In the genomic region with DNA sequence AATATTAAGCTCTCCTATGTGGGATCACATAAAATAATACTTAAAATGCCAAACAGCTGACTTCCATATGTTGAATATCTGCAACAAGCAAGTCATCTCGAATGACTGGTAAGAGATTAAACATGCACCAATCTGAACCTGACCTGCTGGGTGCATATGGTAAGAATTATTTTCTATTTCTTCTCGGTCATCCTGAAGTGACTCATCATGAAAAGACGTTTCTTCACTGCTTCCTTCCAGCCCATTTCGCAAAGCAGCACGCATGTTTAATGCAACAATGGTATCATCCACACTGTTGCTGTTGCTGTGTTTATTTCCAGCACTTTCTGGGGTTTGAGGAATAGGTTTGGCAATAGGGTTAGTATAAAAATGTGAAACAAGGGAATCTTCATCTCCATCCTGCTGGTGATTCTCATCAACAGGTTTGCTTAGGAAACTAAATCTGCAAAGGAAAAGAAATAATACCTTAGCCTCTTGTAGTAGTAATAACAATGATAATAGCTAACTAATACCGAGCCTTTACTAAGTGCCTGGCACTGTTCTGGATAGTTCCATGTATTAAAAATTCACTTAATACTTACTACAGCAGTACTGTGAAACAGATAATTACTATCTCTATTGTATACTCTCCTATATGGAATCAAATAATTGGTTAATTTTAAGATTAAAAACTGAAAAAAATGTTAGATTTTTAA, we compare ENCODE assay signal across 10 cellular contexts. TPM values are rescaled to one million over a fixed set of nuclear protein-coding genes. Genes with fewer than 3 reads are reported as not detected.
DNase-seq lines count a peak whose midpoint lies in the region; ATAC-seq, FAIRE-seq and TF ChIP-seq lines count a peak whose summit lies in the region.
"Had no signal": no experiment of that assay in that cellular context is flagged by ENCODE, and none has a peak within 500 bp of the region (broad histone marks: within the 10 kb centered on the region; RNA-seq: fewer than 3 reads in every experiment).

No MANE protein-coding gene starts in this region.

- CTCF ChIA-PET in activated CD8-positive, alpha-beta T cell treated with anti-CD3 and anti-CD28 coated beads for 36 hours (lab: Charles Lee): interaction anchor here (0.9 kb wide), 1 partner anchor 86 kb away, joined by 3 read pairs; no protein-coding TSS in a partner anchor

- 62 to 66% (median 63%) methylated on average over 6 of the region's 6 CpGs for WGBS in small intestine, 3 donors

- H3K27me3 Mint-ChIP-seq in GM23338 (ENCODE audit: insufficient read depth, low read depth, poor library complexity): peaks cover 5% of the 10 kb centered on the region
- H3K27me3 Mint-ChIP-seq in activated CD8-positive, alpha-beta T cell treated with anti-CD3 and anti-CD28 coated beads for 36 hours: no peaks in the 10 kb centered on the region

- TF ChIP-seq CTCF in GM23338 (conservative IDR thresholded peaks at IDR 0.05; ENCODE audit: low read depth in 2 of 2): no peak
- TF ChIP-seq CTCF in fibroblast of pulmonary artery (IDR thresholded peaks at IDR 0.05; ENCODE audit: low read length, missing control alignments): no peak
- TF ChIP-seq CTCF in activated CD8-positive, alpha-beta T cell treated with anti-CD3 and anti-CD28 coated beads for 36 hours (IDR thresholded peaks at IDR 0.05): no peak

- H3F3A ChIP-seq in GM23338 (replicated peaks; ENCODE audit: low read depth): 0 out of 2 replicates have a peak, but pooled peaks cover 3% of the 10 kb centered on the region

- no peaks in the 10 kb centered on the region for H3K9me3 Mint-ChIP-seq in GM23338
- no peaks in the 10 kb centered on the region for H3K9me3 Mint-ChIP-seq in activated CD8-positive, alpha-beta T cell treated with anti-CD3 and anti-CD28 coated beads for 36 hours
- H3K9me3 Mint-ChIP-seq: activated T-helper 1 cell treated with anti-CD3 and anti-CD28 coated beads, Interleukin-12 subunit alpha, Interleukin-12 subunit beta, Interleukin-2, Interleukin-4 antibody, amounts not matched to agents 30 ng/mL and 10 ng/mL and 1 ng/mL, durations not matched to agents 14 hours and 24 hours and 36 hours had no signal

- FAIRE-seq in small intestine (lab: Jason Lieb, UNC): no peak

- no peak overlapping the region for H3K27ac Mint-ChIP-seq in GM23338
- H3K27ac Mint-ChIP-seq in activated CD8-positive, alpha-beta T cell treated with anti-CD3 and anti-CD28 coated beads for 36 hours: no peak overlapping the region
- H3K27ac Mint-ChIP-seq: activated T-helper 1 cell treated with anti-CD3 and anti-CD28 coated beads, Interleukin-12 subunit alpha, Interleukin-12 subunit beta, Interleukin-2, Interleukin-4 antibody, amounts not matched to agents 30 ng/mL and 10 ng/mL and 1 ng/mL, durations not matched to agents 14 hours and 24 hours and 36 hours had no signal

- H2AFZ ChIP-seq in GM23338: no peak overlapping the region

- H3K27me3 ChIP-seq in GM23338 (ENCODE audit: insufficient read depth) (no peaks in the 10 kb centered on the region), small intestine (ENCODE audit: control insufficient read depth in 2 of 2, insufficient read depth in 2 of 2, low read length in 2 of 2) (no peaks in the 10 kb centered on the region)

- no peak overlapping the region for H3K27ac ChIP-seq in GM23338 (ENCODE audit: low read depth)
- no peak overlapping the region for H3K27ac ChIP-seq in small intestine (ENCODE audit: low read depth in 1 of 2, low read length in 1 of 2)

- DNase-seq in GM23338 (ENCODE audit: low spot score): no peak
- DNase-seq in SIG-M5 (lab: John Stamatoyannopoulos, UW): peak; percentile 11
- DNase-seq in fibroblast of pulmonary artery (ENCODE audit: low read depth): peak; percentile 97
- peak; percentile 36 for DNase-seq in small intestine
- no peak for DNase-seq in stimulated activated CD4-positive, alpha-beta T cell treated with anti-CD3 and anti-CD28 coated beads, Interleukin-1b, Interleukin-23, amount 100 ng/mL, for 48 hours
- no peak for DNase-seq in activated CD8-positive, alpha-beta T cell treated with anti-CD3 and anti-CD28 coated beads for 36 hours
- DNase-seq: NCI-H1930 had no signal

- no peaks in the 10 kb centered on the region for H3K4me1 Mint-ChIP-seq in GM23338
- H3K4me1 Mint-ChIP-seq in activated CD8-positive, alpha-beta T cell treated with anti-CD3 and anti-CD28 coated beads for 36 hours (ENCODE audit: low read depth): no peaks in the 10 kb centered on the region

- no peak overlapping the region for H3K4me3 Mint-ChIP-seq in GM23338
- H3K4me3 Mint-ChIP-seq in activated CD8-positive, alpha-beta T cell treated with anti-CD3 and anti-CD28 coated beads for 36 hours: no peak overlapping the region
- H3K4me3 Mint-ChIP-seq: activated T-helper 1 cell treated with anti-CD3 and anti-CD28 coated beads, Interleukin-12 subunit alpha, Interleukin-12 subunit beta, Interleukin-2, Interleukin-4 antibody, amounts not matched to agents 30 ng/mL and 10 ng/mL and 1 ng/mL, durations not matched to agents 14 hours and 24 hours and 36 hours had no signal

- peaks cover 12% of the 10 kb centered on the region; the same call in 1 of the 2 replicates for H4K20me1 ChIP-seq in GM23338 (replicated peaks; ENCODE audit: insufficient read depth)

- H3K4me1 ChIP-seq in GM23338 (ENCODE audit: insufficient read depth): no peaks in the 10 kb centered on the region
- H3K4me1 ChIP-seq in small intestine (ENCODE audit: control insufficient read depth in 2 of 2, insufficient read depth in 1 of 2, low read depth in 1 of 2, low read length in 1 of 2): no peaks in the 10 kb centered on the region

- peaks cover 81% of the 10 kb centered on the region for H3K36me3 Mint-ChIP-seq in GM23338 (ENCODE audit: low read depth)
- H3K36me3 Mint-ChIP-seq in activated CD8-positive, alpha-beta T cell treated with anti-CD3 and anti-CD28 coated beads for 36 hours (ENCODE audit: low read depth): peaks cover 58% of the 10 kb centered on the region

- intact Hi-C loops in activated CD8-positive, alpha-beta T cell treated with anti-CD3 and anti-CD28 coated beads for 36 hours (cut with micrococcal nuclease): no loop called here

- no peak overlapping the region for H3K4me2 ChIP-seq in GM23338

- H3K9me2 ChIP-seq in GM23338 (ENCODE audit: insufficient read depth): no peaks in the 10 kb centered on the region

- H3K79me2 ChIP-seq in GM23338 (replicated peaks; ENCODE audit: insufficient read depth): no peaks in the 10 kb centered on the region; the same call in 1 of the 2 replicates

- H3K4me3 ChIP-seq in GM23338 (no peak overlapping the region), fibroblast of pulmonary artery (replicated peaks; ENCODE audit: low read depth, low read length) (no peak overlapping the region), small intestine (ENCODE audit: low read depth in 1 of 2, low read length in 2 of 2) (no peak overlapping the region)

- ATAC-seq in GM23338: no peak
- ATAC-seq in HG02798 (IDR thresholded peaks at IDR 0.05; ENCODE audit: poor library complexity, unreplicated experiment): no peak
- no peak for ATAC-seq in GM21825 (IDR thresholded peaks at IDR 0.05; ENCODE audit: unreplicated experiment)
- no peak for ATAC-seq in activated CD8-positive, alpha-beta T cell treated with anti-CD3 and anti-CD28 coated beads for 36 hours

- no peaks in the 10 kb centered on the region for H3K9me3 ChIP-seq in small intestine (ENCODE audit: control insufficient read depth, low read depth)

- POLR2A ChIA-PET in activated CD8-positive, alpha-beta T cell treated with anti-CD3 and anti-CD28 coated beads for 36 hours (lab: Charles Lee): no interaction called here

- H3K36me3 ChIP-seq in GM23338 (ENCODE audit: insufficient read depth) (peaks cover 88% of the 10 kb centered on the region), small intestine (ENCODE audit: control insufficient read depth in 2 of 2, insufficient read depth in 2 of 2, low read length in 2 of 2) (peaks cover 14 to 21% of the 10 kb centered on the region in 2 donors)

TF ChIP-seq in GM23338, 12 proteins besides CTCF, POLR2A, EP300 and RAD21 (continues in another document):
- TF ChIP-seq CREB1 (CRISPR knock-in tag; IDR thresholded peaks at IDR 0.05; ENCODE audit: low read depth) (no peak), EZH2phosphoT487 (IDR thresholded peaks at IDR 0.05; ENCODE audit: unreplicated experiment) (peak; percentile 50), EZH2 (IDR thresholded peaks at IDR 0.05; ENCODE audit: low read depth, unreplicated experiment) (no peak)

RNA-seq across cellular contexts. Expression of gene CHRNA10, which starts 52.0 kb away (rescaled TPM):
- 0.58 and 1.5 TPM in 2 replicates for total RNA-seq in GM23338 (2014; rRNA removed; shearing (Covaris generic))
- 0.40 and 0.45 TPM in 2 replicates for polyA plus RNA-seq in GM23338 (2016; fragmentation: Nextera tagmentation; extraction: Ambion mirVana)
- polyA plus RNA-seq in small intestine: 1 to 10 TPM; 1.0 to 2.7 (median 1.8) TPM
- total RNA-seq in activated CD8-positive, alpha-beta T cell treated with anti-CD3 and anti-CD28 coated beads for 36 hours: 1 to 10 TPM in 1 of 2 experiments, under 1 TPM in 1; 0.58 to 1.0 TPM

Comparison
In these comparisons a context has a peak if more than half of its experiments do, and no peak if none do; other contexts are left out.
1. DNase-seq: peak in SIG-M5 (single experiment), fibroblast of pulmonary artery (single experiment) and small intestine (single experiment); none in GM23338 (single experiment), stimulated activated CD4-positive, alpha-beta T cell treated with anti-CD3 and anti-CD28 coated beads, Interleukin-1b, Interleukin-23, amount 100 ng/mL, for 48 hours (single experiment) and activated CD8-positive, alpha-beta T cell treated with anti-CD3 and anti-CD28 coated beads for 36 hours (single experiment).